In the genomic region with DNA sequence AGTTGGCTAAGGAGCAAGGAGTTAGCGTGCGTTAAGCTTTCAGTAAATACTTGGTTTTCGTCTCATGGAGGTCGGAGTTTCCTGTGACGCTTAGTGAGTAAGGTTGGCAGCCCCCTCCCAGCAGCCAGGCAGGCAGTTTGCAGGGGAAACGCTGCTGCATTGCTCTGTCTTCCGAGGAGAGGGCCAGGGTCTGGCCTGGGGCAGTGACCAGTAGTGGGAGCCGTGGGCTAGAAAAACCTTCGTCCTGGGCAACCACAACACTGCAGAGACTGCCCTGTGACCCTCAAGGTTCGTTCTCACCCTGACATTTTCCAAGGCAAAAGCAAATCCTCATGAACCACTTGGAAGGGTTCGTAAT, we compare ENCODE assay signal across 6 cellular contexts. TPM values are rescaled to one million over a fixed set of nuclear protein-coding genes. Genes with fewer than 3 reads are reported as not detected.
DNase-seq lines count a peak whose midpoint lies in the region; ATAC-seq, FAIRE-seq and TF ChIP-seq lines count a peak whose summit lies in the region.

No MANE protein-coding gene starts in this region.

- peak overlapping the region; percentile 95 for H3K27ac Mint-ChIP-seq in activated naive CD8-positive, alpha-beta T cell treated with anti-CD3 and anti-CD28 coated beads, Interleukin-2, amount 10 ng/mL, durations not matched to agents 7 days and 5 days
- peak overlapping the region; percentile 92 for H3K27ac Mint-ChIP-seq in mesothelial cell of epicardium

- POLR2A ChIA-PET in activated naive CD8-positive, alpha-beta T cell treated with anti-CD3 and anti-CD28 coated beads, Interleukin-2, amount 10 ng/mL, durations not matched to agents 7 days and 5 days (lab: Charles Lee), result interaction anchor here (0.8 to 5.4 kb wide), 8 partner anchors 9 to 159 kb away, joined by 3 to 35 read pairs (median 4); a partner anchor contains a TSS

- FAIRE-seq in D721Med (lab: Jason Lieb, UNC), result no peak

- H3K4me3 Mint-ChIP-seq in activated naive CD8-positive, alpha-beta T cell treated with anti-CD3 and anti-CD28 coated beads, Interleukin-2, amount 10 ng/mL, durations not matched to agents 7 days and 5 days, result peak overlapping the region; percentile 93
- H3K4me3 Mint-ChIP-seq in mesothelial cell of epicardium, result peak overlapping the region; percentile 93

- peak; percentile 1 for ATAC-seq in HG02973 (IDR thresholded peaks at IDR 0.05; ENCODE audit: unreplicated experiment)
- ATAC-seq in activated naive CD8-positive, alpha-beta T cell treated with anti-CD3 and anti-CD28 coated beads, Interleukin-2, amount 10 ng/mL, durations not matched to agents 7 days and 5 days (ENCODE audit: low read depth), result peak; percentile 2
- ATAC-seq in GM21423 (IDR thresholded peaks at IDR 0.05; ENCODE audit: unreplicated experiment), result no peak
- ATAC-seq in HG03097 (IDR thresholded peaks at IDR 0.05; ENCODE audit: low FRiP score, unreplicated experiment), result no peak

- H3K9me3 Mint-ChIP-seq in activated naive CD8-positive, alpha-beta T cell treated with anti-CD3 and anti-CD28 coated beads, Interleukin-2, amount 10 ng/mL, durations not matched to agents 7 days and 5 days, result no peaks in the 10 kb centered on the region
- no peaks in the 10 kb centered on the region for H3K9me3 Mint-ChIP-seq in mesothelial cell of epicardium

- DNase-seq in activated naive CD8-positive, alpha-beta T cell treated with anti-CD3 and anti-CD28 coated beads, Interleukin-2, amount 10 ng/mL, durations not matched to agents 7 days and 5 days, result no peak
- DNase-seq in mesothelial cell of epicardium (ENCODE audit: low spot score in 2 of 2, unreplicated experiment in 2 of 2), result no peak
- DNase-seq in D721Med (ENCODE audit: insufficient read length, low spot score), result no peak

- no peaks in the 10 kb centered on the region for H3K36me3 Mint-ChIP-seq in activated naive CD8-positive, alpha-beta T cell treated with anti-CD3 and anti-CD28 coated beads, Interleukin-2, amount 10 ng/mL, durations not matched to agents 7 days and 5 days
- H3K36me3 Mint-ChIP-seq in mesothelial cell of epicardium, result no peaks in the 10 kb centered on the region

- H3K4me1 Mint-ChIP-seq in activated naive CD8-positive, alpha-beta T cell treated with anti-CD3 and anti-CD28 coated beads, Interleukin-2, amount 10 ng/mL, durations not matched to agents 7 days and 5 days, result peaks cover 23% of the 10 kb centered on the region
- peaks cover 25% of the 10 kb centered on the region for H3K4me1 Mint-ChIP-seq in mesothelial cell of epicardium

- H3K27me3 Mint-ChIP-seq in activated naive CD8-positive, alpha-beta T cell treated with anti-CD3 and anti-CD28 coated beads, Interleukin-2, amount 10 ng/mL, durations not matched to agents 7 days and 5 days, result no peaks in the 10 kb centered on the region
- H3K27me3 Mint-ChIP-seq in mesothelial cell of epicardium (ENCODE audit: low read depth), result no peaks in the 10 kb centered on the region

- TF ChIP-seq CTCF in mesothelial cell of epicardium (IDR thresholded peaks at IDR 0.05; ENCODE audit: unreplicated experiment), result no peak
- TF ChIP-seq CTCF in D721Med (IDR thresholded peaks at IDR 0.05; ENCODE audit: insufficient read depth, missing control alignments), result no peak

RNA-seq across cellular contexts. Expression of a gene that starts 0.4 kb away (rescaled TPM):
- total RNA-seq in activated naive CD8-positive, alpha-beta T cell treated with anti-CD3 and anti-CD28 coated beads, Interleukin-2, amount 10 ng/mL, durations not matched to agents 7 days and 5 days, result 10 to 100 TPM; 38.2 to 39.8 TPM
- total RNA-seq in mesothelial cell of epicardium, result 25.5 to 32.5 TPM (median 28.0 TPM) in 3 replicates

RNA-seq across cellular contexts. Expression of a gene that starts 0.6 kb away (rescaled TPM):
- total RNA-seq in activated naive CD8-positive, alpha-beta T cell treated with anti-CD3 and anti-CD28 coated beads, Interleukin-2, amount 10 ng/mL, durations not matched to agents 7 days and 5 days, result 100 to 1,000 TPM; 169 to 182 TPM
- 113 to 114 TPM (median 114 TPM) in 3 replicates for total RNA-seq in mesothelial cell of epicardium

RNA-seq across cellular contexts. Expression of a gene that starts 40.7 kb away (rescaled TPM):
- total RNA-seq in activated naive CD8-positive, alpha-beta T cell treated with anti-CD3 and anti-CD28 coated beads, Interleukin-2, amount 10 ng/mL, durations not matched to agents 7 days and 5 days, result 10 to 100 TPM; 31.3 to 32.4 TPM
- 15.2 to 16.2 TPM (median 15.6 TPM) in 3 replicates for total RNA-seq in mesothelial cell of epicardium

RNA-seq across cellular contexts. Expression of a gene that starts 54.2 kb away (rescaled TPM):
- total RNA-seq in activated naive CD8-positive, alpha-beta T cell treated with anti-CD3 and anti-CD28 coated beads, Interleukin-2, amount 10 ng/mL, durations not matched to agents 7 days and 5 days, result 10 to 100 TPM; 37.5 to 38.7 TPM
- total RNA-seq in mesothelial cell of epicardium, result 63.3 to 68.6 TPM (median 65.8 TPM) in 3 replicates

Comparison
In these comparisons a context has a peak if more than half of its experiments do, and no peak if none do; other contexts are left out.
1. ATAC-seq: peak in HG02973 (single experiment) and activated naive CD8-positive, alpha-beta T cell treated with anti-CD3 and anti-CD28 coated beads, Interleukin-2, amount 10 ng/mL, durations not matched to agents 7 days and 5 days (single experiment); none in GM21423 (single experiment) and HG03097 (single experiment).